1 cellular context compared by ENCODE assay signal in genomic region chr10:68043030-68043429, GRCh38.
TF ChIP-seq lines count a peak whose summit lies in the region.

No MANE protein-coding gene starts in this region.

TF ChIP-seq in GM12878, 131 proteins besides CTCF, POLR2A, EP300 and RAD21:
- no peak for TF ChIP-seq ZBTB11 (CRISPR knock-in tag; IDR thresholded peaks at IDR 0.05)
- TF ChIP-seq TAF1 (IDR thresholded peaks at IDR 0.05; ENCODE audit: borderline replicate concordance, low read depth, low read length), result no peak
- no peak for TF ChIP-seq PAX8 (IDR thresholded peaks at IDR 0.05)
- no peak for TF ChIP-seq USF2 (IDR thresholded peaks at IDR 0.05; ENCODE audit: borderline replicate concordance, low read depth, low read length)
- TF ChIP-seq POLR2AphosphoS5 (IDR thresholded peaks at IDR 0.05; ENCODE audit: low read length), result no peak
- TF ChIP-seq CHD1 (IDR thresholded peaks at IDR 0.05; ENCODE audit: low read depth, low read length), result no peak
- no peak for TF ChIP-seq REST (IDR thresholded peaks at IDR 0.05; ENCODE audit: low read depth, low read length)
- TF ChIP-seq SP1 (IDR thresholded peaks at IDR 0.05; ENCODE audit: low read depth, low read length), result no peak
- no peak for TF ChIP-seq PBX3 (IDR thresholded peaks at IDR 0.05; ENCODE audit: insufficient replicate concordance, low read depth, low read length)
- TF ChIP-seq ATF7 (IDR thresholded peaks at IDR 0.05; ENCODE audit: low read depth), result no peak
- TF ChIP-seq IKZF1 (conservative IDR thresholded peaks at IDR 0.05), result no peak
- no peak for TF ChIP-seq BRCA1 (IDR thresholded peaks at IDR 0.05; ENCODE audit: low read depth, low read length)
- no peak for TF ChIP-seq ZBTB33 (IDR thresholded peaks at IDR 0.05)
- no peak for TF ChIP-seq MLLT1 (IDR thresholded peaks at IDR 0.05)
